Comparison of ENCODE assay signal across 18 cellular contexts in genomic region chr5:165138261-165138660, GRCh38.
"Had no signal": no experiment of that assay in that cellular context is flagged by ENCODE, and none has a peak within 500 bp of the region (broad histone marks: within the 10 kb centered on the region; RNA-seq: fewer than 3 reads in every experiment).

No MANE protein-coding gene starts in this region.

- H3K36me3 ChIP-seq: gastroesophageal sphincter, prostate gland, suprapubic skin, upper lobe of left lung had no signal

- H3K36me3 Mint-ChIP-seq: activated CD8-positive, alpha-beta memory T cell treated with anti-CD3 and anti-CD28 coated beads, Interleukin-2, amount 10 ng/mL, durations not matched to agents 7 days and 5 days; activated naive CD8-positive, alpha-beta T cell; natural killer cell had no signal

- H3K27ac Mint-ChIP-seq: activated CD8-positive, alpha-beta memory T cell treated with anti-CD3 and anti-CD28 coated beads, Interleukin-2, amount 10 ng/mL, durations not matched to agents 7 days and 5 days; activated naive CD8-positive, alpha-beta T cell; activated T-cell treated with anti-CD3 and anti-CD28 coated beads, Interleukin-2, amount 50 U/mL, for 24 hours; natural killer cell had no signal

- H3K9me3 ChIP-seq: gastroesophageal sphincter, prostate gland, suprapubic skin, upper lobe of left lung had no signal

- H3K4me1 Mint-ChIP-seq: activated CD8-positive, alpha-beta memory T cell treated with anti-CD3 and anti-CD28 coated beads, Interleukin-2, amount 10 ng/mL, durations not matched to agents 7 days and 5 days; natural killer cell had no signal

- H3K27ac ChIP-seq: prostate gland, suprapubic skin, upper lobe of left lung had no signal

- ATAC-seq: activated CD4-positive, CD25-positive, alpha-beta regulatory T cell treated with anti-CD3 and anti-CD28 coated beads, Interleukin-2, amount 50 U/mL, for 24 hours; activated CD8-positive, alpha-beta memory T cell treated with anti-CD3 and anti-CD28 coated beads, Interleukin-2, amount 10 ng/mL, durations not matched to agents 7 days and 5 days; gastroesophageal sphincter; natural killer cell; sciatic nerve; SK-N-SH treated with all-trans-retinoic acid at 6 μM for 48 hours had no signal

- H3K4me3 ChIP-seq: gastroesophageal sphincter, prostate gland, suprapubic skin, upper lobe of left lung had no signal

- H3K4me1 ChIP-seq: prostate gland, suprapubic skin, upper lobe of left lung had no signal

- DNase-seq: activated CD8-positive, alpha-beta memory T cell treated with anti-CD3 and anti-CD28 coated beads, Interleukin-2, amount 10 ng/mL, durations not matched to agents 7 days and 5 days; activated effector memory CD4-positive, alpha-beta T cell treated with anti-CD3 and anti-CD28 coated beads, Interleukin-2, amount 50 U/mL, for 16 hours; activated T-cell treated with anti-CD3 and anti-CD28 coated beads, Interleukin-2, amount 50 U/mL, for 24 hours; amygdala; effector CD4-positive, alpha-beta T cell; natural killer cell; occipital lobe; stimulated activated CD4-positive, alpha-beta T cell treated with anti-CD3 and anti-CD28 coated beads, Interleukin-12 subunit alpha, Interleukin-12 subunit beta, amount 100 ng/mL, for 4 hours; stimulated activated naive CD4-positive, alpha-beta T cell treated with Interleukin-2 at 50 U/mL for 16 hours; T-helper 2 cell; upper lobe of left lung had no signal

- H3K27me3 Mint-ChIP-seq: activated CD8-positive, alpha-beta memory T cell treated with anti-CD3 and anti-CD28 coated beads, Interleukin-2, amount 10 ng/mL, durations not matched to agents 7 days and 5 days; activated naive CD8-positive, alpha-beta T cell; activated T-cell treated with anti-CD3 and anti-CD28 coated beads, Interleukin-2, amount 50 U/mL, for 24 hours had no signal

- H3K4me3 Mint-ChIP-seq: activated CD8-positive, alpha-beta memory T cell treated with anti-CD3 and anti-CD28 coated beads, Interleukin-2, amount 10 ng/mL, durations not matched to agents 7 days and 5 days; activated naive CD8-positive, alpha-beta T cell; activated T-cell treated with anti-CD3 and anti-CD28 coated beads, Interleukin-2, amount 50 U/mL, for 24 hours; natural killer cell had no signal

- H3K27me3 ChIP-seq: gastroesophageal sphincter, suprapubic skin, upper lobe of left lung had no signal
